In the genomic region with DNA sequence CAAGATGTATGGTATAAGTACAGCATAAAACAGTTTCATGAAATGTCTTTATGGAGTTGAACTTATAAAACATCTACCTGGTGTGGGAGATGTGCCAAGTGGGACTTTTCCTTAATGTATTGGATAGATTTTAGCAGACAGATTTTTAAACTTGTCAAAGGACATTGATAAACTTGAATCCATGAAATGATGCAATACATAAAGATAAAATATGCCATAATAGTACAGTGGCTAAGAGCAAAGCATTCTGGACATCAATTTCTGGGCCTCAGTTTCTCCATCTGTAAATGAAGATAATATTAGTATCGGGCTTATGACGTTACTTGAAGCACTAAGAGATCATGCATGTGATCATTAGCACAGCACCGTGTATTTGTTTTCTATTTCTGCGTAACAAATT, we compare ENCODE assay signal across 38 cellular contexts. TPM values are rescaled to one million over a fixed set of nuclear protein-coding genes. Genes with fewer than 3 reads are reported as not detected.
"Had no signal": no experiment of that assay in that cellular context is flagged by ENCODE, and none has a peak within 500 bp of the region (broad histone marks: within the 10 kb centered on the region; RNA-seq: fewer than 3 reads in every experiment).

No MANE protein-coding gene starts in this region.

- H3K36me3 ChIP-seq: adrenal gland, ascending aorta, brain microvascular endothelial cell, breast epithelium, cardiac muscle cell had no signal

- H3K27me3 ChIP-seq: adrenal gland, ascending aorta, body of pancreas, brain microvascular endothelial cell had no signal

- FAIRE-seq: astrocyte had no signal

- H3K4me1 ChIP-seq: adrenal gland, ascending aorta, body of pancreas, breast epithelium had no signal

- ATAC-seq: activated naive CD4-positive, alpha-beta T cell treated with anti-CD3 and anti-CD28 coated beads, Interleukin-2, amount 50 U/mL, for 72 hours; activated naive CD8-positive, alpha-beta T cell treated with anti-CD3 and anti-CD28 coated beads, Interleukin-2, amount 50 U/mL, for 24 hours; activated T-cell treated with anti-CD3 and anti-CD28 coated beads, Interleukin-2, amount 50 U/mL, for 4 hours; activated T-cell treated with anti-CD3 and anti-CD28 coated beads, Interleukin-2, amount 50 U/mL, for 72 hours; activated T-helper 17 cell treated with anti-CD3 and anti-CD28 coated beads, Interleukin-2, amount 50 U/mL, for 72 hours; body of pancreas had no signal

- H3K9me3 ChIP-seq: adrenal gland, ascending aorta, body of pancreas, breast epithelium had no signal

- H3K27ac ChIP-seq: adrenal gland, ascending aorta, body of pancreas, brain microvascular endothelial cell, breast epithelium, cardiac muscle cell had no signal

- H3K4me3 ChIP-seq: adrenal gland, ascending aorta, body of pancreas, breast epithelium, cardiac muscle cell had no signal

- DNase-seq: activated effector memory CD4-positive, alpha-beta T cell treated with anti-CD3 and anti-CD28 coated beads, Interleukin-2, amount 50 U/mL, for 16 hours; activated effector memory CD4-positive, alpha-beta T cell treated with Interleukin-2 at 50 U/mL for 16 hours; activated gamma-delta T cell; activated gamma-delta T cell treated with Interleukin-2 at 50 U/mL for 16 hours; activated naive CD4-positive, alpha-beta T cell; activated naive CD4-positive, alpha-beta T cell treated with anti-CD3 and anti-CD28 coated beads for 36 hours; activated naive CD4-positive, alpha-beta T cell treated with anti-CD3 and anti-CD28 coated beads, Interleukin-2, amount 10 ng/mL, durations not matched to agents 7 days and 5 days; activated naive CD4-positive, alpha-beta T cell treated with anti-CD3 and anti-CD28 coated beads, Interleukin-2, amount 50 U/mL, for 16 hours; activated naive CD4-positive, alpha-beta T cell treated with Interleukin-2 at 50 U/mL for 16 hours; activated naive CD8-positive, alpha-beta T cell treated with anti-CD3 and anti-CD28 coated beads for 36 hours; activated naive CD8-positive, alpha-beta T cell treated with anti-CD3 and anti-CD28 coated beads, Interleukin-2, amount 10 ng/mL, durations not matched to agents 7 days and 5 days; activated naive CD8-positive, alpha-beta T cell treated with anti-CD3 and anti-CD28 coated beads, Interleukin-2, amount 50 U/mL, for 24 hours; activated T-cell treated with anti-CD3 and anti-CD28 coated beads, Interleukin-2, amount 50 U/mL, for 24 hours; activated T-cell treated with anti-CD3 and anti-CD28 coated beads, Interleukin-2, amount 50 U/mL, for 4 hours; activated T-cell treated with anti-CD3 and anti-CD28 coated beads, Interleukin-2, amount 50 U/mL, for 48 hours; activated T-cell treated with anti-CD3 and anti-CD28 coated beads, Interleukin-2, amount 50 U/mL, for 72 hours; adrenal gland; amniotic stem cell; amygdala; anterior cingulate cortex; aorta; body of pancreas; brain microvascular endothelial cell; caudate nucleus; central memory CD4-positive, alpha-beta T cell; cerebellar nuclear complex had no signal

RNA-seq across cellular contexts. Expression of gene NKX2-1, which starts 45.4 kb away (rescaled TPM):
- total RNA-seq: activated naive CD4-positive, alpha-beta T cell treated with anti-CD3 and anti-CD28 coated beads for 36 hours; activated naive CD4-positive, alpha-beta T cell treated with anti-CD3 and anti-CD28 coated beads, Interleukin-2, amount 50 U/mL, for 72 hours; activated naive CD8-positive, alpha-beta T cell treated with anti-CD3 and anti-CD28 coated beads for 36 hours; activated naive CD8-positive, alpha-beta T cell treated with anti-CD3 and anti-CD28 coated beads, Interleukin-2, amount 10 ng/mL, durations not matched to agents 7 days and 5 days; activated T-cell treated with anti-CD3 and anti-CD28 coated beads, Interleukin-2, amount 50 U/mL, for 72 hours; activated T-helper 1 cell treated with anti-CD3 and anti-CD28 coated beads, Interleukin-12 subunit alpha, Interleukin-12 subunit beta, Interleukin-2, Interleukin-4 antibody, amounts not matched to agents 30 ng/mL and 10 ng/mL and 1 ng/mL, durations not matched to agents 14 hours and 24 hours and 36 hours; activated T-helper 17 cell treated with anti-CD3 and anti-CD28 coated beads, Interleukin-2, amount 50 U/mL, for 72 hours; activated T-helper 2 cell treated with anti-CD3 and anti-CD28 coated beads, Interferon-gamma antibody, Interleukin-2, Interleukin-4, amounts not matched to agents 10 μg/mL and 5 μg/mL and 100 μg/mL, durations not matched to agents 14 hours and 24 hours and 36 hours; aorta; ascending aorta; astrocyte; body of pancreas; breast epithelium; cardiac muscle cell; cardiac septum; cerebellum; chondrocyte had no signal
- polyA plus RNA-seq: adipose tissue, adrenal gland had no signal
